8 cellular contexts compared by ENCODE assay signal in the genomic region with DNA sequence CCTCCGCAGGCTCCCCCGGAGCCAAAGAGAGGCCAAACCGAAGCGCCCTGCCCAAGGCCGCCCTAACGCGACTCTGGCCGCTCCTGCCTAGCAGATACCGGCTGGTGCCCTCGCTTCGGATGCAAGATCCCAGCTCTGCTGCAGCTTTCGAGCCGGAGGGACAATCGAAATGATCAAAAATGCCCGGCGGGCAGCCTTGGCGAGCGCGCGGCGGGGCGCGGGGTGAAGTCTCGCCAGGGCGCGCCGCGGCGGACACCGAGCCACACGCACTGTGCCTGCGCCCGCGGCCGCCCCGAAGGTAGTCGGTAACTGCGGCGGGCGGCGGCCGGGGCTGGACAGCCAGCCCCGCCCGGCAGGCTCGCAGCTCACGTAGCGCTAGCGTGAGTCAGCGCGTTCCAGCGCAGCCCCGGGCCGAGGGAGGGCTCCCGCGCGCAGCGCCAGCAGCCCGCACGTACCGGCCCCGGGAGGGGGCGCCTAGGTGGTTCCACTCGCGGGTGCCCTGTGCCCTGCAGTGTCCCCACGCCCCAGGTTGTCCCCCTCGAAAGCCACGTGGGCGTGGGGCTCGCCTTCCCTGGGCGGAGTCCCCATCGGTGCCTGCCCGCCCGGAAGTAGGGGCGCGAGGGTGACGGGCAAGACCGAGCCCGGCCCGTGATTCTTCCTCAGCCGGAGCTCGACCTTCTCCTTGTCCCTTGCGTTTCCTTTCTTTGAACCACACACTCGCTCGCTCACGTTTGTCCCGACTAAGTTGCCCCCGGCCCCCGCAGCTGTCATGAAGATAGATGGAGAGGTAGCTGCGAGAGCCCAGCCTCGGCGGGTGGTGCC.
DNase-seq lines count a peak whose midpoint lies in the region; ATAC-seq and TF ChIP-seq lines count a peak whose summit lies in the region.

No MANE protein-coding gene starts in this region.

- no peaks in the 10 kb centered on the region for H3K36me3 Mint-ChIP-seq in WTC11

- CTCF ChIA-PET in WTC11 (lab: Charles Lee), result interaction anchor here (0.6 to 2.7 kb wide), 9 partner anchors 17 to 271 kb away, joined by 3 to 17 read pairs (median 3); no protein-coding TSS in a partner anchor

- peaks cover 15% of the 10 kb centered on the region for H3K4me1 Mint-ChIP-seq in WTC11

- POLR2A ChIA-PET in WTC11 (lab: Charles Lee), result interaction anchor here (0.6 to 1.8 kb wide), 3 partner anchors 40 to 101 kb away, joined by 3 to 6 read pairs (median 4); no protein-coding TSS in a partner anchor

- H3K27ac ChIP-seq in colonic mucosa, result peak overlapping the region; percentile 93
- H3K27ac ChIP-seq in layer of hippocampus (ENCODE audit: low read depth, low read length), result peak overlapping the region; percentile 35

- DNase-seq in MG63, result peak; percentile 77
- peak; percentile 74 for DNase-seq in WTC11 (ENCODE audit: low spot score)
- DNase-seq in colonic mucosa, result peak; percentile 87
- DNase-seq in stimulated activated CD4-positive, alpha-beta T cell treated with anti-CD3 and anti-CD28 coated beads, Interleukin-15, amount 100 ng/mL, for 1 hour (ENCODE audit: low read depth in 1 of 2, low spot score in 1 of 2), result peak; percentile 37 to 39
- DNase-seq in NCI-H1105 treated with DMSO at 0.1 percent for 48 hours (lab: John Stamatoyannopoulos, UW), result no peak

- intact Hi-C loops in colonic mucosa (cut with DNase I), result no loop called here

- TF ChIP-seq CTCF in GM12872 (IDR thresholded peaks at IDR 0.05; ENCODE audit: insufficient read depth, low read depth, low read length) (peak; percentile 35; the same call in 2 of the 3 replicates), WTC11 (IDR thresholded peaks at IDR 0.05) (no peak), colonic mucosa (IDR thresholded peaks at IDR 0.05) (peak; percentile 38)

- H3K27me3 ChIP-seq in MG63 (no peaks in the 10 kb centered on the region), colonic mucosa (no peaks in the 10 kb centered on the region), layer of hippocampus (ENCODE audit: control insufficient read depth, insufficient read depth, low read length) (no peaks in the 10 kb centered on the region)

- H3K9me3 ChIP-seq in MG63, result no peaks in the 10 kb centered on the region
- H3K9me3 ChIP-seq in colonic mucosa, result no peaks in the 10 kb centered on the region

- no peaks in the 10 kb centered on the region for H3K9me3 Mint-ChIP-seq in WTC11

- H3K4me1 ChIP-seq in colonic mucosa, result no peaks in the 10 kb centered on the region

- H3K27ac Mint-ChIP-seq in WTC11, result no peak overlapping the region

- peak overlapping the region; percentile 81 to 93 for H3K9ac ChIP-seq in colonic mucosa (ENCODE audit: low read depth in 2 of 2, low read length in 2 of 2)

- H3K4me3 Mint-ChIP-seq in WTC11, result peak overlapping the region; percentile 84

- H3K36me3 ChIP-seq in MG63, result no peaks in the 10 kb centered on the region
- no peaks in the 10 kb centered on the region for H3K36me3 ChIP-seq in colonic mucosa

- ATAC-seq in GM21825 (IDR thresholded peaks at IDR 0.05; ENCODE audit: unreplicated experiment) (peak; percentile 76), WTC11 (peak; percentile 92)

- H3K4me3 ChIP-seq in MG63, result peak overlapping the region; percentile 46
- peak overlapping the region; percentile 49 for H3K4me3 ChIP-seq in colonic mucosa

- peaks cover 26% of the 10 kb centered on the region for H3K27me3 Mint-ChIP-seq in WTC11 (ENCODE audit: low read depth)

TF ChIP-seq in WTC11, 78 proteins besides CTCF, POLR2A, EP300 and RAD21 (continues in another document):
- TF ChIP-seq, protein P1, sequence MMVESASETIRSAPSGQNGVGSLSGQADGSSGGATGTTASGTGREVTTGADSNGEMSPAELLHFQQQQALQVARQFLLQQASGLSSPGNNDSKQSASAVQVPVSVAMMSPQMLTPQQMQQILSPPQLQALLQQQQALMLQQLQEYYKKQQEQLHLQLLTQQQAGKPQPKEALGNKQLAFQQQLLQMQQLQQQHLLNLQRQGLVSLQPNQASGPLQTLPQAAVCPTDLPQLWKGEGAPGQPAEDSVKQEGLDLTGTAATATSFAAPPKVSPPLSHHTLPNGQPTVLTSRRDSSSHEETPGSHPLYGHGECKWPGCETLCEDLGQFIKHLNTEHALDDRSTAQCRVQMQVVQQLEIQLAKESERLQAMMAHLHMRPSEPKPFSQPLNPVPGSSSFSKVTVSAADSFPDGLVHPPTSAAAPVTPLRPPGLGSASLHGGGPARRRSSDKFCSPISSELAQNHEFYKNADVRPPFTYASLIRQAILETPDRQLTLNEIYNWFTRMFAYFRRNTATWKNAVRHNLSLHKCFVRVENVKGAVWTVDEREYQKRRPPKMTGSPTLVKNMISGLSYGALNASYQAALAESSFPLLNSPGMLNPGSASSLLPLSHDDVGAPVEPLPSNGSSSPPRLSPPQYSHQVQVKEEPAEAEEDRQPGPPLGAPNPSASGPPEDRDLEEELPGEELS (CRISPR knock-in tag; IDR thresholded peaks at IDR 0.05), result no peak
- TF ChIP-seq ZBTB21 (CRISPR knock-in tag; IDR thresholded peaks at IDR 0.05; ENCODE audit: borderline replicate concordance), result no peak
- no peak for TF ChIP-seq IRF2 (CRISPR knock-in tag; IDR thresholded peaks at IDR 0.05; ENCODE audit: borderline replicate concordance, low read depth)
- TF ChIP-seq ELF4 (CRISPR knock-in tag; IDR thresholded peaks at IDR 0.05; ENCODE audit: low read depth), result no peak
- TF ChIP-seq ZNF263 (CRISPR knock-in tag; IDR thresholded peaks at IDR 0.05; ENCODE audit: low read depth), result no peak
- no peak for TF ChIP-seq JUN (CRISPR knock-in tag; IDR thresholded peaks at IDR 0.05)
- TF ChIP-seq, protein P2, sequence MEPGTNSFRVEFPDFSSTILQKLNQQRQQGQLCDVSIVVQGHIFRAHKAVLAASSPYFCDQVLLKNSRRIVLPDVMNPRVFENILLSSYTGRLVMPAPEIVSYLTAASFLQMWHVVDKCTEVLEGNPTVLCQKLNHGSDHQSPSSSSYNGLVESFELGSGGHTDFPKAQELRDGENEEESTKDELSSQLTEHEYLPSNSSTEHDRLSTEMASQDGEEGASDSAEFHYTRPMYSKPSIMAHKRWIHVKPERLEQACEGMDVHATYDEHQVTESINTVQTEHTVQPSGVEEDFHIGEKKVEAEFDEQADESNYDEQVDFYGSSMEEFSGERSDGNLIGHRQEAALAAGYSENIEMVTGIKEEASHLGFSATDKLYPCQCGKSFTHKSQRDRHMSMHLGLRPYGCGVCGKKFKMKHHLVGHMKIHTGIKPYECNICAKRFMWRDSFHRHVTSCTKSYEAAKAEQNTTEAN (CRISPR knock-in tag; IDR thresholded peaks at IDR 0.05), result no peak
- no peak for TF ChIP-seq JAZF1 (CRISPR knock-in tag; IDR thresholded peaks at IDR 0.05)
- TF ChIP-seq, protein P3, sequence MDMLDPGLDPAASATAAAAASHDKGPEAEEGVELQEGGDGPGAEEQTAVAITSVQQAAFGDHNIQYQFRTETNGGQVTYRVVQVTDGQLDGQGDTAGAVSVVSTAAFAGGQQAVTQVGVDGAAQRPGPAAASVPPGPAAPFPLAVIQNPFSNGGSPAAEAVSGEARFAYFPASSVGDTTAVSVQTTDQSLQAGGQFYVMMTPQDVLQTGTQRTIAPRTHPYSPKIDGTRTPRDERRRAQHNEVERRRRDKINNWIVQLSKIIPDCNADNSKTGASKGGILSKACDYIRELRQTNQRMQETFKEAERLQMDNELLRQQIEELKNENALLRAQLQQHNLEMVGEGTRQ (CRISPR knock-in tag; IDR thresholded peaks at IDR 0.05), result peak; percentile 45
- TF ChIP-seq FOXK1 (CRISPR knock-in tag; IDR thresholded peaks at IDR 0.05), result no peak
- no peak for TF ChIP-seq NFATC4 (CRISPR knock-in tag; IDR thresholded peaks at IDR 0.05)
- TF ChIP-seq, protein P4, sequence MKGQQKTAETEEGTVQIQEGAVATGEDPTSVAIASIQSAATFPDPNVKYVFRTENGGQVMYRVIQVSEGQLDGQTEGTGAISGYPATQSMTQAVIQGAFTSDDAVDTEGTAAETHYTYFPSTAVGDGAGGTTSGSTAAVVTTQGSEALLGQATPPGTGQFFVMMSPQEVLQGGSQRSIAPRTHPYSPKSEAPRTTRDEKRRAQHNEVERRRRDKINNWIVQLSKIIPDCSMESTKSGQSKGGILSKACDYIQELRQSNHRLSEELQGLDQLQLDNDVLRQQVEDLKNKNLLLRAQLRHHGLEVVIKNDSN (CRISPR knock-in tag; IDR thresholded peaks at IDR 0.05), result peak; percentile 58; the same call in 1 of the 2 replicates
- TF ChIP-seq, protein P5, sequence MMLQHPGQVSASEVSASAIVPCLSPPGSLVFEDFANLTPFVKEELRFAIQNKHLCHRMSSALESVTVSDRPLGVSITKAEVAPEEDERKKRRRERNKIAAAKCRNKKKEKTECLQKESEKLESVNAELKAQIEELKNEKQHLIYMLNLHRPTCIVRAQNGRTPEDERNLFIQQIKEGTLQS (CRISPR knock-in tag; conservative IDR thresholded peaks at IDR 0.05), result no peak
- TF ChIP-seq, protein P6, sequence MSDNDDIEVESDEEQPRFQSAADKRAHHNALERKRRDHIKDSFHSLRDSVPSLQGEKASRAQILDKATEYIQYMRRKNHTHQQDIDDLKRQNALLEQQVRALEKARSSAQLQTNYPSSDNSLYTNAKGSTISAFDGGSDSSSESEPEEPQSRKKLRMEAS (CRISPR knock-in tag; IDR thresholded peaks at IDR 0.05), result peak; percentile 65; the same call in 1 of the 2 replicates
- no peak for TF ChIP-seq ZNF317 (CRISPR knock-in tag; IDR thresholded peaks at IDR 0.05; ENCODE audit: borderline replicate concordance, low read depth)
- no peak for TF ChIP-seq CBFB (CRISPR knock-in tag; IDR thresholded peaks at IDR 0.05; ENCODE audit: low read depth)
- TF ChIP-seq ZNF671 (CRISPR knock-in tag; IDR thresholded peaks at IDR 0.05), result no peak
- TF ChIP-seq FOXJ3 (CRISPR knock-in tag; IDR thresholded peaks at IDR 0.05; ENCODE audit: borderline replicate concordance), result no peak
- TF ChIP-seq OVOL2 (CRISPR knock-in tag; IDR thresholded peaks at IDR 0.05; ENCODE audit: borderline replicate concordance), result no peak
- no peak for TF ChIP-seq ESRRA (CRISPR knock-in tag; IDR thresholded peaks at IDR 0.05; ENCODE audit: borderline replicate concordance)
- TF ChIP-seq, protein P7, sequence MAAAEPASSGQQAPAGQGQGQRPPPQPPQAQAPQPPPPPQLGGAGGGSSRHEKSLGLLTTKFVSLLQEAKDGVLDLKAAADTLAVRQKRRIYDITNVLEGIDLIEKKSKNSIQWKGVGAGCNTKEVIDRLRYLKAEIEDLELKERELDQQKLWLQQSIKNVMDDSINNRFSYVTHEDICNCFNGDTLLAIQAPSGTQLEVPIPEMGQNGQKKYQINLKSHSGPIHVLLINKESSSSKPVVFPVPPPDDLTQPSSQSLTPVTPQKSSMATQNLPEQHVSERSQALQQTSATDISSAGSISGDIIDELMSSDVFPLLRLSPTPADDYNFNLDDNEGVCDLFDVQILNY (CRISPR knock-in tag; IDR thresholded peaks at IDR 0.05), result no peak
